In the genomic region with DNA sequence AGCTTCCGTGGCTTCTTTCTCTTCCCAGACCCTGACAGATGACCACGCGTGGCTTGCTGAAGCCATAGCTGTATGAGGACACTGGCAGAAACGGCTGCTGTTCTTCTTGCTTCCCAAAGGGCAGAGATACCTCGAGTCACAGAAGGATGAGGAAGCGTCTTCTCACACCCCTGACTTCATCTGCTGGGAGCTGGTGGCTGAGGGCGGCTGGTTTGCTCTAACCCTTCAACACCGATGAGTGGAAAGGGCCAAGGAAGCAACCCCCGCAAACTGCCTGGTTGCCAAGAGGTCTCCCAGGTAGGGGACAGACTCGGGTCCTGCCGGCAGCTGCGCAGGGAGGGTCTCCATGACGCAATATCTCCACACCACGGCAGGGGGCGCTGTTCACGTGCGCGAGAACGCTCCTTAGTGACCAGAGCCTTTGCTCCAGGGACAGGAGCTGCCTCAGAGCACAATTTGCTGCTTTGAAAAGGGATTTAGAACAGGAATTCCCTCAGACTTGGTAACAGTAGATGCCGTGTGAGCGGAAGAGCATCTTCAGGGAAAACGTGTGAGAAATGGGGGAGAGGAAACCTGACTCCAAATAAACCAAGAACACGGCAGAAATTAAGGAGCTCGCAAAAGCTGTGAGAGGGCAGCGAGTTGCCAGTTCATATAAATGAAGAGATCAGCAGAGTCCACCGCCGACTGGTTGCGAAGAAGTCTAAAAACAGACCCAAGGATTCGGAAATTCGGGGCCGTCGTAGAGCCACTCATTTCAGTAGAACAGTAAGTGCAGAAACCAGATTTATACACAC, we compare ENCODE assay signal across 8 cellular contexts.
DNase-seq lines count a peak whose midpoint lies in the region; ATAC-seq, FAIRE-seq and TF ChIP-seq lines count a peak whose summit lies in the region.

No MANE protein-coding gene starts in this region.

- H3K79me2 ChIP-seq in K562 (ENCODE audit: control insufficient read depth, insufficient read depth, low read length) = no peaks in the 10 kb centered on the region

- peaks cover 44% of the 10 kb centered on the region for H3K27me3 Mint-ChIP-seq in CD8-positive, alpha-beta T cell (ENCODE audit: low read depth)

- H3K27ac Mint-ChIP-seq in CD8-positive, alpha-beta T cell = no peak overlapping the region

- peaks cover 11% of the 10 kb centered on the region for H3K27me3 ChIP-seq in CD8-positive, alpha-beta T cell (ENCODE audit: insufficient read depth, low read length)
- H3K27me3 ChIP-seq in K562 (ENCODE audit: control insufficient read depth in 2 of 2, insufficient read depth in 2 of 2, low read length in 2 of 2) = peaks cover 15 to 36% of the 10 kb centered on the region in 2 experiments; a peak in 3 of 5 replicates
- H3K27me3 ChIP-seq in iPS DF 6.9 (ENCODE audit: control insufficient read depth, insufficient read depth, low read length) = no peaks in the 10 kb centered on the region
- no peaks in the 10 kb centered on the region for H3K27me3 ChIP-seq in small intestine (ENCODE audit: control insufficient read depth in 2 of 2, insufficient read depth in 2 of 2, low read length in 2 of 2)

- H3K4me3 Mint-ChIP-seq in CD8-positive, alpha-beta T cell = no peak overlapping the region

- 0 out of 2 replicates have a peak overlapping the region, but pooled peaks have one; percentile 9 for H2AFZ ChIP-seq in K562 (ENCODE audit: low read depth, low read length)

- H3K27ac ChIP-seq in CD8-positive, alpha-beta T cell (ENCODE audit: low read depth, low read length) = no peak overlapping the region
- no peak overlapping the region for H3K27ac ChIP-seq in K562 (ENCODE audit: extremely low read depth, low read depth, low read length)
- no peak overlapping the region for H3K27ac ChIP-seq in iPS DF 6.9 (ENCODE audit: low read length)
- no peak overlapping the region for H3K27ac ChIP-seq in small intestine (ENCODE audit: low read depth in 1 of 2, low read length in 1 of 2)

- no peaks in the 10 kb centered on the region for H3K9me3 ChIP-seq in CD8-positive, alpha-beta T cell (ENCODE audit: low read length)
- H3K9me3 ChIP-seq in K562 (replicated peaks; ENCODE audit: control insufficient read depth, insufficient read depth, low read depth, low read length) (no peaks in the 10 kb centered on the region), iPS DF 6.9 (ENCODE audit: control insufficient read depth, insufficient read depth, low read length) (no peaks in the 10 kb centered on the region), small intestine (ENCODE audit: control insufficient read depth, low read depth) (no peaks in the 10 kb centered on the region)

- H3K4me3 ChIP-seq in CD8-positive, alpha-beta T cell (ENCODE audit: low read depth, low read length) = no peak overlapping the region
- no peak overlapping the region for H3K4me3 ChIP-seq in K562
- H3K4me3 ChIP-seq in iPS DF 6.9 (ENCODE audit: low read length) = no peak overlapping the region
- no peak overlapping the region for H3K4me3 ChIP-seq in small intestine (ENCODE audit: low read depth in 1 of 2, low read length in 2 of 2)

- no peaks in the 10 kb centered on the region for H3K36me3 Mint-ChIP-seq in CD8-positive, alpha-beta T cell

- POLR2A ChIA-PET in CD8-positive, alpha-beta T cell (lab: Charles Lee) = interaction anchor here (0.9 to 1.0 kb wide), 2 partner anchors 41 to 699 kb away, joined by 3 read pairs; no protein-coding TSS in a partner anchor
- POLR2A ChIA-PET in K562 (lab: Yijun Ruan, JAX) = interaction anchor here (0.6 to 1.5 kb wide), 3 partner anchors 11 to 699 kb away, joined by 3 to 6 read pairs (median 3); no protein-coding TSS in a partner anchor

- H3K9me3 Mint-ChIP-seq in CD8-positive, alpha-beta T cell = peaks cover 4% of the 10 kb centered on the region

- intact Hi-C loops in CD8-positive, alpha-beta T cell (cut with DNase I, micrococcal nuclease) = loop anchor here (1.0 to 10.0 kb wide), 8 partner anchors 41 to 699 kb away; no protein-coding TSS in a partner anchor
- intact Hi-C loops in K562 (cut with micrococcal nuclease) = loop anchor here (1.0 kb wide), 2 partner anchors 686 to 699 kb away; no protein-coding TSS in a partner anchor

- WGBS in K562 (ENCODE audit: insufficient coverage, low coverage, missing lambda C conversion rate) = 4% methylated on average over 32 of the region's 32 CpGs
- WGBS in iPS DF 6.9 (ENCODE audit: insufficient coverage, insufficient read length) = no CpG with 5 or more reads among the region's 32 CpGs
- 21 to 26% (median 26%) methylated on average over 32 of the region's 32 CpGs for WGBS in small intestine, 3 donors

- TF ChIP-seq CTCF in CD8-positive, alpha-beta T cell (IDR thresholded peaks at IDR 0.05) = peak; percentile 96
- peak; percentile 89 to 98 (median 94) for TF ChIP-seq CTCF in K562 (IDR thresholded peaks at IDR 0.05 in 2 of 3, conservative IDR thresholded peaks at IDR 0.05 in 1 of 3; ENCODE audit: insufficient read depth in 2 of 3, low read depth in 1 of 3, low read length in 3 of 3)

- ATAC-seq in CD8-positive, alpha-beta T cell = peak; percentile 63
- ATAC-seq in GM21528 (IDR thresholded peaks at IDR 0.05; ENCODE audit: low FRiP score, unreplicated experiment) = peak; percentile 70
- ATAC-seq in K562 = peak; percentile 98

- no TSS peak for BruUV-seq in K562 (replicated peaks; lab: Mats Ljungman, UMichigan)

- TF ChIP-seq RAD21 in K562 (CRISPR knock-in tag; conservative IDR thresholded peaks at IDR 0.05 in 1 of 2, IDR thresholded peaks at IDR 0.05 in 1 of 2) = peak; percentile 85 to 92

- H3K9me1 ChIP-seq in K562 (ENCODE audit: control insufficient read depth, insufficient read depth, low read length) = no peaks in the 10 kb centered on the region

- TF ChIP-seq POLR2A in K562 (conservative IDR thresholded peaks at IDR 0.05) = no peak

- peak; percentile 40 to 83 (median 63) for DNase-seq in CD8-positive, alpha-beta T cell
- DNase-seq in NCI-H146 (lab: John Stamatoyannopoulos, UW) = peak; percentile 88
- peak; percentile 74 for DNase-seq in UCSD-AML1 (lab: John Stamatoyannopoulos, UW; ENCODE audit: unreplicated experiment)
- DNase-seq in K562 (ENCODE audit: extremely low read depth in 1 of 4, low spot score in 3 of 4) = peak; percentile 82 to 90 (median 85)
- peak; percentile 82 for DNase-seq in iPS DF 6.9 (ENCODE audit: low read depth, low spot score)
- peak; percentile 72 for DNase-seq in small intestine
- DNase-seq in GOT3 (lab: John Stamatoyannopoulos, UW) = no peak

- H3K36me3 ChIP-seq in CD8-positive, alpha-beta T cell (ENCODE audit: insufficient read depth, low read length) = no peaks in the 10 kb centered on the region
- H3K36me3 ChIP-seq in K562 (ENCODE audit: control insufficient read depth, insufficient read depth, low read length) (no peaks in the 10 kb centered on the region), iPS DF 6.9 (ENCODE audit: control insufficient read depth, insufficient read depth, low read length) (no peaks in the 10 kb centered on the region), small intestine (ENCODE audit: control insufficient read depth in 2 of 2, insufficient read depth in 2 of 2, low read length in 2 of 2) (no peaks in the 10 kb centered on the region)

- H3K4me1 ChIP-seq in CD8-positive, alpha-beta T cell (ENCODE audit: insufficient read depth, low read length) = no peaks in the 10 kb centered on the region
- peaks cover 0 to 3% of the 10 kb centered on the region in 2 experiments; a peak in 1 of 5 replicates for H3K4me1 ChIP-seq in K562 (replicated peaks in 1 of 2; ENCODE audit: control insufficient read depth in 2 of 2, insufficient read depth in 2 of 2, low read length in 2 of 2)
- no peaks in the 10 kb centered on the region for H3K4me1 ChIP-seq in iPS DF 6.9 (ENCODE audit: control insufficient read depth, insufficient read depth, low read length)
- no peaks in the 10 kb centered on the region for H3K4me1 ChIP-seq in small intestine (ENCODE audit: control insufficient read depth in 2 of 2, insufficient read depth in 1 of 2, low read depth in 1 of 2, low read length in 1 of 2)

- H3K9ac ChIP-seq in K562 (ENCODE audit: insufficient read depth in 1 of 2, low read depth in 2 of 2, low read length in 2 of 2) = no peak overlapping the region

- peaks cover 2% of the 10 kb centered on the region for H3K4me1 Mint-ChIP-seq in CD8-positive, alpha-beta T cell (ENCODE audit: low read depth)

- FAIRE-seq in K562 (lab: Jason Lieb, UNC) = peak; percentile 94
- FAIRE-seq in small intestine (lab: Jason Lieb, UNC) = no peak

- H4K20me1 ChIP-seq in K562 (replicated peaks; ENCODE audit: control insufficient read depth, insufficient read depth, low read length) = peaks cover 14% of the 10 kb centered on the region; the same call in 1 of the 2 replicates

- no peak for TF ChIP-seq EP300 in K562 (IDR thresholded peaks at IDR 0.05; ENCODE audit: low read length)

- CTCF ChIA-PET in CD8-positive, alpha-beta T cell (lab: Charles Lee) = interaction anchor here (0.5 to 2.8 kb wide), 68 partner anchors 9 to 939 kb away, joined by 3 to 37 read pairs (median 4); a partner anchor contains a TSS
- CTCF ChIA-PET in K562 (lab: Yijun Ruan, JAX; ENCODE audit: low intra/inter-chr PET ratio) = interaction anchor here (0.6 to 2.2 kb wide), 7 partner anchors 98 to 874 kb away, joined by 3 to 7 read pairs (median 4); no protein-coding TSS in a partner anchor

- in situ Hi-C loops in K562 (cut with MboI) = loop anchor here (10.0 kb wide), 1 partner anchor 683 kb away; no protein-coding TSS in a partner anchor

- no peak overlapping the region for H3K4me2 ChIP-seq in K562 (ENCODE audit: insufficient read depth, low read length)

TF ChIP-seq in K562, 482 proteins besides CTCF, POLR2A, EP300 and RAD21 (continues in another document):
- 0 out of 2 replicates have a peak, but pooled peaks have one; percentile 23 for TF ChIP-seq ARID2 (IDR thresholded peaks at IDR 0.05)
